8 cellular contexts compared by ENCODE assay signal in the genomic region with DNA sequence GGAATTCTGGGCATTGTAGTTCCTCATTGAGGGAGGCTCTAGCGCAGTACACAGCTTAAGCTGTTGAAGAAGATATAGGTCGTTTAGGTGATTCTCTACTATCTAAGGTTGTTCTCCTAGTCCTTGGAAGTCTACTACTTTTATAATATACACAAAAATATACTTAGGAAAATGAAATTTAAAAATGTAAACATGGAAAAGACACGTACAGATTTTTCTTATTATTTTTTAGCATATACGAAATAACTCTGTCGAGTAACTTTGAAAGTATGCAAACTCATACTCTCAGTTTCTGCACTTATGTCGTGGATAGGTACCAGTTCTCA. TPM values are rescaled to one million over a fixed set of nuclear protein-coding genes. Genes with fewer than 3 reads are reported as not detected.
DNase-seq lines count a peak whose midpoint lies in the region; ATAC-seq and TF ChIP-seq lines count a peak whose summit lies in the region.

No MANE protein-coding gene starts in this region.

- no peak for TF ChIP-seq CTCF in fibroblast of villous mesenchyme (IDR thresholded peaks at IDR 0.05; ENCODE audit: insufficient read depth, low read depth, low read length)

- ATAC-seq in GM21360 (IDR thresholded peaks at IDR 0.05; ENCODE audit: unreplicated experiment), result peak; percentile 7

- H3K9ac ChIP-seq in skeletal muscle tissue (ENCODE audit: low read depth in 1 of 3, low read length in 3 of 3), result peak overlapping the region in 2 of 3 donors; percentile 80 to 86

- peak; percentile 16 for DNase-seq in SK-N-DZ (ENCODE audit: low spot score)
- DNase-seq in fibroblast of villous mesenchyme (ENCODE audit: low read depth), result no peak
- no peak for DNase-seq in islet precursor cell
- no peak for DNase-seq in SW 1271 (lab: John Stamatoyannopoulos, UW)
- no peak for DNase-seq in DMS153 (lab: John Stamatoyannopoulos, UW)
- no peak for DNase-seq in activated CD4-positive, CD25-positive, alpha-beta regulatory T cell (lab: John Stamatoyannopoulos, UW)

- no peaks in the 10 kb centered on the region for H3K27me3 ChIP-seq in skeletal muscle tissue (ENCODE audit: control insufficient read depth in 3 of 3, insufficient read depth in 3 of 3, low read length in 3 of 3)

- H3K4me3 ChIP-seq in fibroblast of villous mesenchyme (ENCODE audit: low read depth, low read length) (peak overlapping the region; percentile 77), skeletal muscle tissue (ENCODE audit: low read length in 3 of 3) (peak overlapping the region; percentile 74 to 99 (median 93))

- peaks cover 3 to 7% (median 6%) of the 10 kb centered on the region in 3 donors for H3K4me1 ChIP-seq in skeletal muscle tissue (ENCODE audit: control insufficient read depth in 3 of 3, insufficient read depth in 3 of 3, low read length in 3 of 3)

- H3K9me3 ChIP-seq in skeletal muscle tissue (ENCODE audit: control insufficient read depth in 3 of 3, low read length in 3 of 3), result no peaks in the 10 kb centered on the region

- H3K36me3 ChIP-seq in skeletal muscle tissue (ENCODE audit: control insufficient read depth in 3 of 3, insufficient read depth in 3 of 3, low read length in 3 of 3), result no peaks in the 10 kb centered on the region

- peak overlapping the region; percentile 66 for H3K27ac ChIP-seq in skeletal muscle tissue (ENCODE audit: low read depth, low read length)

RNA-seq across cellular contexts. Expression of gene FASTKD1, which starts 0.3 kb away (rescaled TPM):
- 30.3 and 39.5 TPM in 2 replicates for polyA plus RNA-seq in SK-N-DZ (2014; cell fraction: cytosol; rRNA removed)
- 54.4 and 61.7 TPM in 2 replicates for polyA plus RNA-seq in SK-N-DZ (2014; cell fraction: nucleus; rRNA removed)
- total RNA-seq in fibroblast of villous mesenchyme (13.5 and 25.9 TPM in 2 replicates), skeletal muscle tissue (40.7 TPM)

RNA-seq across cellular contexts. Expression of gene PPIG, which starts 10.2 kb away (rescaled TPM):
- 14.8 and 25.1 TPM in 2 replicates for polyA plus RNA-seq in SK-N-DZ (2014; cell fraction: cytosol; rRNA removed)
- polyA plus RNA-seq in SK-N-DZ (2014; cell fraction: nucleus; rRNA removed), result 34.6 and 41.5 TPM in 2 replicates
- total RNA-seq in fibroblast of villous mesenchyme, result 21.6 and 35.8 TPM in 2 replicates
- 25.6 TPM for total RNA-seq in skeletal muscle tissue
